In the genomic region with DNA sequence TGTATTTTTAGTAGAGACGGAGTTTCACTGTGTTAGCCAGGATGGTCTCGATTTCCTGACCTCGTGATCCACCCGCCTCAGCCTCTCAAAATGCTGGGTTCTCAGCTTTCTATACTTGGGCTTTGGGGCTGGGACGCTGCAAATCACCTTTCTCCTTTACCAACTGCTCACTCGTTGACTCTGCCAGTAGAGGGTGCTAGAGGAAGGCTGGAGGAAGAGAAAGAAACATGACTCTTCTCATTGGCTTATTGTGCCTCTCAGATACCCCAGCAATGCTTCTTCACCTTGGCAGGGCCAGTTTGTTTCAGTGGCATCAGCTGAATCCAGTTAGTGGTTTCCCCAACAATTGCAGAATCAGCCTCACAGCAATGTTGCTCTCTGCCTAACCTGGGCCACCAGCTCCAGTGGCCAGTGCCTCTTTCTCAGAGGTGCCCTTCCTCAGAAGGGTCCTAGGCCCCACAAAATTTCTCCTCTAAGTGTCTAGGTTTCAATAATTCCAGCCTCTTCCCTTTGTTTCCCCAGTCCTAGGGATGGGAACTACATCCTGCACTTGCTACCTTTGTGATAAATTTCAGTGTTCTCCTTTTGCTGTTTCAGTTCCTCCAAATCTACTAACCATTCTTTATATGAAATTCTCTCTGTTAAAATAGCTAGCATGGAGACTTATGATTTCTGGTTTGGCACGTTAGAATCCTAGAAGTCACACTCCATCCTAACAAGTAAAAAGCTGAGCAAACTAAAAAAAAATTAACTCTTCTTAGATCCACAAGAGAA, we compare ENCODE assay signal across 7 cellular contexts.
A peak's percentile ranks its signal among the peaks of the same experiment; 100 is the strongest.
DNase-seq lines count a peak whose midpoint lies in the region; ATAC-seq, FAIRE-seq and TF ChIP-seq lines count a peak whose summit lies in the region.

No MANE protein-coding gene starts in this region.

- H3K36me3 ChIP-seq in DOHH2 (ENCODE audit: control insufficient read depth, low read length) (no peaks in the 10 kb centered on the region), mesenchymal stem cell (ENCODE audit: control insufficient read depth in 1 of 2, insufficient read depth in 2 of 2, low read depth in 1 of 2, low read length in 2 of 2) (no peaks in the 10 kb centered on the region), aorta (ENCODE audit: control insufficient read depth in 1 of 2, insufficient read depth in 2 of 2, low read length in 1 of 2) (no peaks in the 10 kb centered on the region)

- DNase-seq in HTR-8/SVneo (ENCODE audit: insufficient read length, low spot score), result peak; percentile 60
- peak; percentile 17 for DNase-seq in NOMO-1 treated with dmso at 0.1 percent for 144 hours (lab: John Stamatoyannopoulos, UW; ENCODE audit: unreplicated experiment)
- peak; percentile 72 to 88 for DNase-seq in T47D (ENCODE audit: low read depth in 1 of 2, low spot score in 1 of 2)
- peak; percentile 68 for DNase-seq in mesenchymal stem cell
- no peak for DNase-seq in aorta

- H3K79me2 ChIP-seq in DOHH2 (ENCODE audit: control insufficient read depth, low read length), result no peaks in the 10 kb centered on the region

- H4K91ac ChIP-seq in mesenchymal stem cell (ENCODE audit: low read length), result no peak overlapping the region

- no peak overlapping the region for H2BK15ac ChIP-seq in mesenchymal stem cell (ENCODE audit: low read depth, poor library complexity, severe bottlenecking)

- no peaks in the 10 kb centered on the region for H3K79me1 ChIP-seq in mesenchymal stem cell (replicated peaks; ENCODE audit: low read length, poor library complexity, severe bottlenecking)

- peak; percentile 89 for ATAC-seq in GM19351 (IDR thresholded peaks at IDR 0.05; ENCODE audit: unreplicated experiment)
- no peak for ATAC-seq in aorta (ENCODE audit: low FRiP score)

- in situ Hi-C loops in T47D (cut with HindIII; ENCODE audit: low pct_unique_long_range_greater_than_20kb, low sequenced_read_pairs), result no loop called here

- no peak overlapping the region for H2AFZ ChIP-seq in mesenchymal stem cell (ENCODE audit: low read depth, low read length)

- no peak overlapping the region for H3K18ac ChIP-seq in mesenchymal stem cell (ENCODE audit: low read depth in 1 of 2, low read length in 2 of 2)

- H3K9me2 ChIP-seq in DOHH2 (replicated peaks; ENCODE audit: control insufficient read depth, low read length), result no peaks in the 10 kb centered on the region

- no peak overlapping the region for H3K27ac ChIP-seq in DOHH2 (ENCODE audit: low read depth, low read length)
- no peak overlapping the region for H3K27ac ChIP-seq in mesenchymal stem cell (ENCODE audit: low read length, poor library complexity, severe bottlenecking)
- no peak overlapping the region for H3K27ac ChIP-seq in aorta (ENCODE audit: low read depth in 1 of 2, low read length in 2 of 2)

- no peak overlapping the region for H2BK5ac ChIP-seq in mesenchymal stem cell (ENCODE audit: low read depth, low read length, poor library complexity, severe bottlenecking)

- H4K20me1 ChIP-seq in DOHH2 (ENCODE audit: control insufficient read depth, insufficient read depth, low read depth, low read length), result no peaks in the 10 kb centered on the region

- H2AK5ac ChIP-seq in mesenchymal stem cell (ENCODE audit: low read length, severe bottlenecking), result no peak overlapping the region

- peak overlapping the region; percentile 30 for H3K9ac ChIP-seq in mesenchymal stem cell (ENCODE audit: low read length)

- peak; percentile 68 for TF ChIP-seq CTCF in DOHH2 (IDR thresholded peaks at IDR 0.05; ENCODE audit: low read depth, low read length, poor library complexity, severe bottlenecking)

- FAIRE-seq in HTR-8/SVneo (lab: Jason Lieb, UNC), result no peak

- no peak overlapping the region for H4K8ac ChIP-seq in mesenchymal stem cell (ENCODE audit: low read length)

- intact Hi-C loops in aorta (cut with DNase I), result no loop called here

- H3K14ac ChIP-seq in mesenchymal stem cell (ENCODE audit: low read length in 2 of 2), result no peak overlapping the region

- no peak overlapping the region for H3K4ac ChIP-seq in mesenchymal stem cell (ENCODE audit: low read depth in 1 of 2, low read length in 2 of 2)

- H3K4me2 ChIP-seq in DOHH2 (ENCODE audit: low read length) (no peak overlapping the region), mesenchymal stem cell (ENCODE audit: low read length, poor library complexity, severe bottlenecking) (no peak overlapping the region)

- H3F3A ChIP-seq in DOHH2 (ENCODE audit: control insufficient read depth, insufficient read depth), result no peaks in the 10 kb centered on the region

- H3K9me3 ChIP-seq in DOHH2 (ENCODE audit: control insufficient read depth, insufficient read depth, low read length) (no peaks in the 10 kb centered on the region), mesenchymal stem cell (ENCODE audit: control insufficient read depth, low read length) (peaks cover 3% of the 10 kb centered on the region), aorta (ENCODE audit: control insufficient read depth, low read length) (no peaks in the 10 kb centered on the region)

- no peak overlapping the region for H2BK120ac ChIP-seq in mesenchymal stem cell (ENCODE audit: low read depth, low read length)

- H3K27me3 ChIP-seq in DOHH2 (ENCODE audit: control insufficient read depth, low read length), result no peaks in the 10 kb centered on the region
- H3K27me3 ChIP-seq in mesenchymal stem cell (ENCODE audit: control insufficient read depth in 1 of 2, insufficient read depth in 1 of 2, low read length in 2 of 2), result no peaks in the 10 kb centered on the region
- peaks cover 0 to 2% of the 10 kb centered on the region in 2 donors for H3K27me3 ChIP-seq in aorta (ENCODE audit: control insufficient read depth in 1 of 2, insufficient read depth in 2 of 2, low read length in 1 of 2)

- no peak overlapping the region for H3K4me3 ChIP-seq in DOHH2 (ENCODE audit: low read length)
- no peak overlapping the region for H3K4me3 ChIP-seq in mesenchymal stem cell (ENCODE audit: insufficient read depth in 1 of 2, low read depth in 1 of 2, low read length in 2 of 2)
- no peak overlapping the region for H3K4me3 ChIP-seq in aorta (ENCODE audit: low read length in 2 of 2)

- H3K23ac ChIP-seq in mesenchymal stem cell (ENCODE audit: low read length in 2 of 2), result no peak overlapping the region

- H3K4me1 ChIP-seq in DOHH2 (ENCODE audit: control insufficient read depth, low read length) (no peaks in the 10 kb centered on the region), mesenchymal stem cell (ENCODE audit: control insufficient read depth, insufficient read depth, low read depth, low read length) (no peaks in the 10 kb centered on the region), aorta (ENCODE audit: control insufficient read depth in 1 of 2, insufficient read depth in 2 of 2, low read length in 2 of 2) (no peaks in the 10 kb centered on the region)

- no peak overlapping the region for H2BK12ac ChIP-seq in mesenchymal stem cell (ENCODE audit: low read length in 2 of 2)

- WGBS in mesenchymal stem cell, result 58% methylated on average over 7 of the region's 7 CpGs
- WGBS in aorta, 2 donors, result 28 to 48% methylated on average over 7 of the region's 7 CpGs

Comparison
In these comparisons a context has a peak if more than half of its experiments do, and no peak if none do; other contexts are left out.
1. DNase-seq: peak in HTR-8/SVneo (single experiment), NOMO-1 treated with dmso at 0.1 percent for 144 hours (single experiment), T47D (2 of 2) and mesenchymal stem cell (single experiment); none in aorta (0 of 2).